Comparison of ENCODE assay signal across 23 cellular contexts in the genomic region with DNA sequence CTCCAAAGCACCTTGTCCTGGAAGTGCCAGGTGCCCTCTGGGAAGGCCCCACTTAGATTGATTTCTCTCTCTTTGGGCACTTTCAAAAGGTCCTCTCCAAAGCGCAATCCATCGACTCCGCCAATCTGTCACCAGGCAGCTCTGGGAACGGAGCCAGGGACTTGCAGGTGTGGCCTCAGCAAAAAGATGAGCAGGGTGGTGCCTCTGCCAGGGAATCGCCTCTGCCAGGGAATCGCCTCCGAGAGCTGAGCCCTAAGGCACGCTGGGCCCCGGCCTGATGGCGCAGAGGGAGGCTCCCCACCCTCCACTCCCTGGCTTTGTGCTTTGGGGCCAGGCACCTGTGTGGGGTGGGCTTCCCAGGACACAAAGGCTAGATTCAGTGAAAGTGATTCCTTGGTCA.
DNase-seq lines count a peak whose midpoint lies in the region; ATAC-seq and TF ChIP-seq lines count a peak whose summit lies in the region.
"Had no signal": no experiment of that assay in that cellular context is flagged by ENCODE, and none has a peak within 500 bp of the region (broad histone marks: within the 10 kb centered on the region; RNA-seq: fewer than 3 reads in every experiment).

No MANE protein-coding gene starts in this region.

- H3K4me3 Mint-ChIP-seq in activated naive CD4-positive, alpha-beta T cell treated with anti-CD3 and anti-CD28 coated beads, Interleukin-2, amount 10 ng/mL, durations not matched to agents 7 days and 5 days = no peak overlapping the region
- H3K4me3 Mint-ChIP-seq: activated B cell treated with CpG ODN at 0.5 μM for 24 hours; activated CD8-positive, alpha-beta T cell treated with anti-CD3 and anti-CD28 coated beads, Interleukin-2, amount 10 ng/mL, durations not matched to agents 7 days and 5 days; stimulated activated naive B cell treated with anti-CD40 and anti-IgM and Interleukin-4, amounts not matched to agents 10 μg/mL and 1 μg/mL and 100 μg/mL, for 72 hours had no signal

- ATAC-seq in SK-N-SH treated with all-trans-retinoic acid at 6 μM for 48 hours (no peak), HG03135 (IDR thresholded peaks at IDR 0.05; ENCODE audit: unreplicated experiment) (no peak)
- ATAC-seq: activated CD8-positive, alpha-beta T cell treated with anti-CD3 and anti-CD28 coated beads, Interleukin-2, amount 10 ng/mL, durations not matched to agents 7 days and 5 days; gastroesophageal sphincter; stimulated activated naive B cell treated with anti-CD40 and anti-IgM and Interleukin-4, amounts not matched to agents 10 μg/mL and 1 μg/mL and 100 μg/mL, for 72 hours had no signal

- CTCF ChIA-PET in activated naive CD4-positive, alpha-beta T cell treated with anti-CD3 and anti-CD28 coated beads, Interleukin-2, amount 10 ng/mL, durations not matched to agents 7 days and 5 days (lab: Charles Lee) = no interaction called here

- H3K27ac Mint-ChIP-seq in activated naive CD4-positive, alpha-beta T cell treated with anti-CD3 and anti-CD28 coated beads, Interleukin-2, amount 10 ng/mL, durations not matched to agents 7 days and 5 days = no peak overlapping the region
- H3K27ac Mint-ChIP-seq: activated B cell treated with CpG ODN at 0.5 μM for 24 hours; activated CD8-positive, alpha-beta T cell treated with anti-CD3 and anti-CD28 coated beads, Interleukin-2, amount 10 ng/mL, durations not matched to agents 7 days and 5 days; stimulated activated naive B cell treated with anti-CD40 and anti-IgM and Interleukin-4, amounts not matched to agents 10 μg/mL and 1 μg/mL and 100 μg/mL, for 72 hours had no signal

- no peaks in the 10 kb centered on the region for H3K36me3 Mint-ChIP-seq in activated naive CD4-positive, alpha-beta T cell treated with anti-CD3 and anti-CD28 coated beads, Interleukin-2, amount 10 ng/mL, durations not matched to agents 7 days and 5 days
- H3K36me3 Mint-ChIP-seq: stimulated activated naive B cell treated with anti-CD40 and anti-IgM and Interleukin-4, amounts not matched to agents 10 μg/mL and 1 μg/mL and 100 μg/mL, for 72 hours had no signal

- H3K4me1 Mint-ChIP-seq in activated naive CD4-positive, alpha-beta T cell treated with anti-CD3 and anti-CD28 coated beads, Interleukin-2, amount 10 ng/mL, durations not matched to agents 7 days and 5 days = no peaks in the 10 kb centered on the region

- peaks cover 6% of the 10 kb centered on the region for H3K27me3 Mint-ChIP-seq in activated naive CD4-positive, alpha-beta T cell treated with anti-CD3 and anti-CD28 coated beads, Interleukin-2, amount 10 ng/mL, durations not matched to agents 7 days and 5 days
- H3K27me3 Mint-ChIP-seq: activated B cell treated with CpG ODN at 0.5 μM for 24 hours had no signal

- H3K9me3 Mint-ChIP-seq in activated naive CD4-positive, alpha-beta T cell treated with anti-CD3 and anti-CD28 coated beads, Interleukin-2, amount 10 ng/mL, durations not matched to agents 7 days and 5 days = peaks cover under 1% of the 10 kb centered on the region
- H3K9me3 Mint-ChIP-seq: activated B cell treated with CpG ODN at 0.5 μM for 24 hours had no signal

- DNase-seq in DMS153 (lab: John Stamatoyannopoulos, UW) (peak; percentile 57), NCI-H1105 (lab: John Stamatoyannopoulos, UW) (peak; percentile 82), NCI-H446 (lab: John Stamatoyannopoulos, UW) (peak; percentile 35 to 82), SW480 (ENCODE audit: low spot score) (peak; percentile 36), NOMO-1 treated with dmso at 0.1 percent for 144 hours (lab: John Stamatoyannopoulos, UW; ENCODE audit: unreplicated experiment) (no peak)
- no peak for DNase-seq in activated naive CD4-positive, alpha-beta T cell treated with anti-CD3 and anti-CD28 coated beads, Interleukin-2, amount 10 ng/mL, durations not matched to agents 7 days and 5 days
- DNase-seq: ACHN; activated B cell treated with CpG ODN at 0.5 μM for 24 hours; activated CD8-positive, alpha-beta T cell treated with anti-CD3 and anti-CD28 coated beads, Interleukin-2, amount 10 ng/mL, durations not matched to agents 7 days and 5 days; adrenal gland; brain microvascular endothelial cell; GF-D8; HCEC 1CT; kidney; mammary epithelial cell; MG63; occipital lobe; stimulated activated CD4-positive, alpha-beta T cell treated with anti-CD3 and anti-CD28 coated beads, Interleukin-2, amount 100 ng/mL, for 48 hours; stimulated activated naive B cell treated with anti-CD40 and anti-IgM and Interleukin-4, amounts not matched to agents 10 μg/mL and 1 μg/mL and 100 μg/mL, for 72 hours; testis had no signal

TF ChIP-seq in SK-N-SH treated with all-trans-retinoic acid at 6 μM for 48 hours, 23 proteins besides CTCF, POLR2A, EP300 and RAD21:
- TF ChIP-seq, protein P1, sequence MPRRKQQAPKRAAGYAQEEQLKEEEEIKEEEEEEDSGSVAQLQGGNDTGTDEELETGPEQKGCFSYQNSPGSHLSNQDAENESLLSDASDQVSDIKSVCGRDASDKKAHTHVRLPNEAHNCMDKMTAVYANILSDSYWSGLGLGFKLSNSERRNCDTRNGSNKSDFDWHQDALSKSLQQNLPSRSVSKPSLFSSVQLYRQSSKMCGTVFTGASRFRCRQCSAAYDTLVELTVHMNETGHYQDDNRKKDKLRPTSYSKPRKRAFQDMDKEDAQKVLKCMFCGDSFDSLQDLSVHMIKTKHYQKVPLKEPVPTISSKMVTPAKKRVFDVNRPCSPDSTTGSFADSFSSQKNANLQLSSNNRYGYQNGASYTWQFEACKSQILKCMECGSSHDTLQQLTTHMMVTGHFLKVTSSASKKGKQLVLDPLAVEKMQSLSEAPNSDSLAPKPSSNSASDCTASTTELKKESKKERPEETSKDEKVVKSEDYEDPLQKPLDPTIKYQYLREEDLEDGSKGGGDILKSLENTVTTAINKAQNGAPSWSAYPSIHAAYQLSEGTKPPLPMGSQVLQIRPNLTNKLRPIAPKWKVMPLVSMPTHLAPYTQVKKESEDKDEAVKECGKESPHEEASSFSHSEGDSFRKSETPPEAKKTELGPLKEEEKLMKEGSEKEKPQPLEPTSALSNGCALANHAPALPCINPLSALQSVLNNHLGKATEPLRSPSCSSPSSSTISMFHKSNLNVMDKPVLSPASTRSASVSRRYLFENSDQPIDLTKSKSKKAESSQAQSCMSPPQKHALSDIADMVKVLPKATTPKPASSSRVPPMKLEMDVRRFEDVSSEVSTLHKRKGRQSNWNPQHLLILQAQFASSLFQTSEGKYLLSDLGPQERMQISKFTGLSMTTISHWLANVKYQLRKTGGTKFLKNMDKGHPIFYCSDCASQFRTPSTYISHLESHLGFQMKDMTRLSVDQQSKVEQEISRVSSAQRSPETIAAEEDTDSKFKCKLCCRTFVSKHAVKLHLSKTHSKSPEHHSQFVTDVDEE (CRISPR knock-in tag; IDR thresholded peaks at IDR 0.05) = no peak
- TF ChIP-seq, protein P2, sequence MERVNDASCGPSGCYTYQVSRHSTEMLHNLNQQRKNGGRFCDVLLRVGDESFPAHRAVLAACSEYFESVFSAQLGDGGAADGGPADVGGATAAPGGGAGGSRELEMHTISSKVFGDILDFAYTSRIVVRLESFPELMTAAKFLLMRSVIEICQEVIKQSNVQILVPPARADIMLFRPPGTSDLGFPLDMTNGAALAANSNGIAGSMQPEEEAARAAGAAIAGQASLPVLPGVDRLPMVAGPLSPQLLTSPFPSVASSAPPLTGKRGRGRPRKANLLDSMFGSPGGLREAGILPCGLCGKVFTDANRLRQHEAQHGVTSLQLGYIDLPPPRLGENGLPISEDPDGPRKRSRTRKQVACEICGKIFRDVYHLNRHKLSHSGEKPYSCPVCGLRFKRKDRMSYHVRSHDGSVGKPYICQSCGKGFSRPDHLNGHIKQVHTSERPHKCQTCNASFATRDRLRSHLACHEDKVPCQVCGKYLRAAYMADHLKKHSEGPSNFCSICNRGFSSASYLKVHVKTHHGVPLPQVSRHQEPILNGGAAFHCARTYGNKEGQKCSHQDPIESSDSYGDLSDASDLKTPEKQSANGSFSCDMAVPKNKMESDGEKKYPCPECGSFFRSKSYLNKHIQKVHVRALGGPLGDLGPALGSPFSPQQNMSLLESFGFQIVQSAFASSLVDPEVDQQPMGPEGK (CRISPR knock-in tag; IDR thresholded peaks at IDR 0.05; ENCODE audit: borderline replicate concordance) = no peak
- TF ChIP-seq PPARA (CRISPR knock-in tag; IDR thresholded peaks at IDR 0.05; ENCODE audit: borderline replicate concordance) = no peak
- TF ChIP-seq BACH2 (CRISPR knock-in tag; IDR thresholded peaks at IDR 0.05; ENCODE audit: borderline replicate concordance) = no peak
- TF ChIP-seq OSR1 (CRISPR knock-in tag; IDR thresholded peaks at IDR 0.05) = no peak
- no peak for TF ChIP-seq ESRRG (CRISPR knock-in tag; IDR thresholded peaks at IDR 0.05)

Comparison
In these comparisons a context has a peak if more than half of its experiments do, and no peak if none do; other contexts are left out.
1. DNase-seq: peak in DMS153 (single experiment), NCI-H1105 (single experiment), NCI-H446 (2 of 2) and SW480 (single experiment); none in NOMO-1 treated with dmso at 0.1 percent for 144 hours (single experiment) and activated naive CD4-positive, alpha-beta T cell treated with anti-CD3 and anti-CD28 coated beads, Interleukin-2, amount 10 ng/mL, durations not matched to agents 7 days and 5 days (single experiment).